Comparison of ENCODE assay signal across 17 cellular contexts in genomic region chr12:119406322-119406721, GRCh38.
"Had no signal": no experiment of that assay in that cellular context is flagged by ENCODE, and none has a peak within 500 bp of the region (broad histone marks: within the 10 kb centered on the region; RNA-seq: fewer than 3 reads in every experiment).

No MANE protein-coding gene starts in this region.

- H3K4me3 ChIP-seq: MG63, Peyer's patch had no signal

- H3K27ac ChIP-seq: Peyer's patch, RWPE1 had no signal

- ATAC-seq: activated CD8-positive, alpha-beta T cell treated with anti-CD3 and anti-CD28 coated beads, Interleukin-2, amount 10 ng/mL, durations not matched to agents 7 days and 5 days; WTC11 had no signal

- H3K4me1 ChIP-seq: Peyer's patch had no signal

- H3K36me3 ChIP-seq: MG63, Peyer's patch had no signal

- DNase-seq: activated CD4-positive, alpha-beta T cell treated with anti-CD3 and anti-CD28 coated beads for 48 hours; activated CD4-positive, alpha-beta T cell treated with anti-CD3 and anti-CD28 coated beads, Interleukin-2, amount 50 U/mL, for 4 hours; activated CD4-positive, CD25-positive, alpha-beta regulatory T cell treated with anti-CD3 and anti-CD28 coated beads, Interleukin-2, amount 50 U/mL, for 72 hours; activated CD8-positive, alpha-beta memory T cell treated with anti-CD3 and anti-CD28 coated beads, Interleukin-2, amount 50 U/mL, for 48 hours; activated CD8-positive, alpha-beta T cell treated with anti-CD3 and anti-CD28 coated beads, Interleukin-2, amount 10 ng/mL, durations not matched to agents 7 days and 5 days; activated gamma-delta T cell; activated naive CD4-positive, alpha-beta T cell treated with anti-CD3 and anti-CD28 coated beads for 36 hours; activated T-cell treated with anti-CD3 and anti-CD28 coated beads, Interleukin-2, amount 50 U/mL, for 1 hour; amygdala; MG63; NCI-H2081 treated with DMSO at 0.1 percent for 48 hours; NCI-H526; Peyer's patch; SHP77 treated with DMSO at 0.1 percent for 48 hours; T-helper 9 cell had no signal

- H3K27me3 ChIP-seq: MG63, Peyer's patch had no signal

- H3K9me3 ChIP-seq: MG63, Peyer's patch had no signal
